In genomic region chr20:48951646-48952045, GRCh38 we compare ENCODE assay signal across 1 cellular context.
TF ChIP-seq lines count a peak whose summit lies in the region.

No MANE protein-coding gene starts in this region.

TF ChIP-seq in HepG2, 621 proteins besides CTCF, POLR2A, EP300 and RAD21 (continued from another document):
- TF ChIP-seq ZNF609 (CRISPR knock-in tag; IDR thresholded peaks at IDR 0.05; ENCODE audit: borderline replicate concordance) (no peak), CBX1 (IDR thresholded peaks at IDR 0.05; ENCODE audit: low read depth) (no peak), ZNF615 (CRISPR knock-in tag; IDR thresholded peaks at IDR 0.05; ENCODE audit: borderline replicate concordance) (no peak)
